ENCODE assay signal across 9 cellular contexts in genomic region chr1:148735538-148735937, GRCh38. TPM values are rescaled to one million over a fixed set of nuclear protein-coding genes. Genes with fewer than 3 reads are reported as not detected.
A peak's percentile ranks its signal among the peaks of the same experiment; 100 is the strongest.
DNase-seq lines count a peak whose midpoint lies in the region; ATAC-seq and TF ChIP-seq lines count a peak whose summit lies in the region.
"Not testable (repeated sequence)": the region's sequence is repeated elsewhere in the genome, so short reads cannot be mapped to it uniquely, and the experiment has no call there.
"Had no signal": no experiment of that assay in that cellular context is flagged by ENCODE, and none has a peak within 500 bp of the region (broad histone marks: within the 10 kb centered on the region; RNA-seq: fewer than 3 reads in every experiment).

No MANE protein-coding gene starts in this region.

- not testable (repeated sequence) for H3K27me3 Mint-ChIP-seq in CD4-positive, alpha-beta T cell; central memory CD8-positive, alpha-beta T cell; stimulated activated memory B cell treated with anti-CD40 and anti-IgM and Interleukin-4, amounts not matched to agents 10 μg/mL and 1 μg/mL and 100 μg/mL, for 72 hours

- H3K9ac ChIP-seq in PC-3 (ENCODE audit: low read length), result not testable (repeated sequence)

- not testable (repeated sequence) for H3F3A ChIP-seq in PC-3 (ENCODE audit: low read length, unreplicated experiment)

- CTCF ChIA-PET in CD4-positive, alpha-beta T cell (lab: Charles Lee); PC-3 (lab: Charles Lee): not testable (repeated sequence)

- not testable (repeated sequence) for H3K27ac Mint-ChIP-seq in CD4-positive, alpha-beta T cell; central memory CD8-positive, alpha-beta T cell (ENCODE audit: low read depth); stimulated activated memory B cell treated with anti-CD40 and anti-IgM and Interleukin-4, amounts not matched to agents 10 μg/mL and 1 μg/mL and 100 μg/mL, for 72 hours

- H3K4me1 ChIP-seq in PC-3 (ENCODE audit: insufficient read depth, low read length); left lung: not testable (repeated sequence)

- H3K4me1 Mint-ChIP-seq in CD4-positive, alpha-beta T cell (ENCODE audit: low read depth); central memory CD8-positive, alpha-beta T cell; stimulated activated memory B cell treated with anti-CD40 and anti-IgM and Interleukin-4, amounts not matched to agents 10 μg/mL and 1 μg/mL and 100 μg/mL, for 72 hours: not testable (repeated sequence)

- BruUV-seq in PC-3 (replicated peaks; lab: Mats Ljungman, UMichigan), result not testable (repeated sequence)

- H3K9me2 ChIP-seq in PC-3 (replicated peaks; ENCODE audit: low read length), result not testable (repeated sequence)

- H3K79me2 ChIP-seq in PC-3 (ENCODE audit: low read length), result not testable (repeated sequence)

- peak; percentile 46 for ATAC-seq in CD4-positive, alpha-beta T cell (ENCODE audit: poor library complexity)
- peak; percentile 66 for ATAC-seq in GM18870 (IDR thresholded peaks at IDR 0.05; ENCODE audit: unreplicated experiment)
- peak; percentile 54 for ATAC-seq in GM21529 (IDR thresholded peaks at IDR 0.05; ENCODE audit: unreplicated experiment)
- ATAC-seq in HG02981 (IDR thresholded peaks at IDR 0.05; ENCODE audit: unreplicated experiment), result peak; percentile 52
- peak; percentile 90 for ATAC-seq in PC-3
- peak; percentile 56 for ATAC-seq in central memory CD8-positive, alpha-beta T cell (replicated peaks; ENCODE audit: extremely low read depth, poor library complexity, severe bottlenecking)
- ATAC-seq in left lung, result peak; percentile 78
- peak; percentile 82 for ATAC-seq in stimulated activated memory B cell treated with anti-CD40 and anti-IgM and Interleukin-4, amounts not matched to agents 10 μg/mL and 1 μg/mL and 100 μg/mL, for 72 hours

- intact Hi-C loops in CD4-positive, alpha-beta T cell (cut with DNase I, micrococcal nuclease); PC-3 (cut with micrococcal nuclease); left lung (cut with DNase I): not testable (repeated sequence)

- H3K27ac ChIP-seq in CD4-positive, alpha-beta T cell (ENCODE audit: low read depth, low read length); PC-3 (ENCODE audit: low read length); left lung: not testable (repeated sequence)

- not testable (repeated sequence) for H3K9me3 Mint-ChIP-seq in CD4-positive, alpha-beta T cell; central memory CD8-positive, alpha-beta T cell; stimulated activated memory B cell treated with anti-CD40 and anti-IgM and Interleukin-4, amounts not matched to agents 10 μg/mL and 1 μg/mL and 100 μg/mL, for 72 hours

- not testable (repeated sequence) for DNase-seq in CD4-positive, alpha-beta T cell; PC-3; central memory CD8-positive, alpha-beta T cell (ENCODE audit: low spot score in 2 of 2); left lung

- not testable (repeated sequence) for H2AFZ ChIP-seq in PC-3 (ENCODE audit: low read length)

- H4K20me1 ChIP-seq in PC-3 (ENCODE audit: low read length), result not testable (repeated sequence)

- H3K36me3 Mint-ChIP-seq in CD4-positive, alpha-beta T cell (ENCODE audit: low read depth); central memory CD8-positive, alpha-beta T cell (ENCODE audit: insufficient read depth); stimulated activated memory B cell treated with anti-CD40 and anti-IgM and Interleukin-4, amounts not matched to agents 10 μg/mL and 1 μg/mL and 100 μg/mL, for 72 hours: not testable (repeated sequence)

- H3K36me3 ChIP-seq in PC-3 (ENCODE audit: low read depth, low read length); left lung: not testable (repeated sequence)

- not testable (repeated sequence) for H3K9me3 ChIP-seq in CD4-positive, alpha-beta T cell (ENCODE audit: control insufficient read depth, low read length); PC-3 (ENCODE audit: low read length); left lung

- POLR2A ChIA-PET in CD4-positive, alpha-beta T cell (lab: Charles Lee); PC-3 (lab: Charles Lee; ENCODE audit: unreplicated experiment): not testable (repeated sequence)

- H3K4me3 ChIP-seq in PC-3 (ENCODE audit: low read length); left lung: not testable (repeated sequence)

- not testable (repeated sequence) for H3K4me3 Mint-ChIP-seq in CD4-positive, alpha-beta T cell; central memory CD8-positive, alpha-beta T cell; stimulated activated memory B cell treated with anti-CD40 and anti-IgM and Interleukin-4, amounts not matched to agents 10 μg/mL and 1 μg/mL and 100 μg/mL, for 72 hours

- not testable (repeated sequence) for H3K4me2 ChIP-seq in PC-3 (ENCODE audit: low read length)

- TF ChIP-seq CTCF in CD4-positive, alpha-beta T cell (IDR thresholded peaks at IDR 0.05); PC-3 (conservative IDR thresholded peaks at IDR 0.05; ENCODE audit: low read depth, low read length); left lung (IDR thresholded peaks at IDR 0.05): not testable (repeated sequence)

- H3K27me3 ChIP-seq in CD4-positive, alpha-beta T cell (ENCODE audit: control insufficient read depth, insufficient read depth, low read length); PC-3 (ENCODE audit: low read length); left lung: not testable (repeated sequence)

RNA-seq across cellular contexts. Expression of gene NUDT4B, which starts 13.0 kb away (rescaled TPM):
- total RNA-seq in CD4-positive, alpha-beta T cell, result under 1 TPM in 1 of 2 experiments, not detected in 1; 0.42 TPM
- 18.0 and 29.9 TPM in 2 replicates for total RNA-seq in PC-3 (2014; rRNA removed)
- 1 to 10 TPM in 1 of 2 donors, under 1 TPM in 1; 0.90 to 2.5 TPM for total RNA-seq in left lung
- total RNA-seq: H1 had no signal
